In the genomic region with DNA sequence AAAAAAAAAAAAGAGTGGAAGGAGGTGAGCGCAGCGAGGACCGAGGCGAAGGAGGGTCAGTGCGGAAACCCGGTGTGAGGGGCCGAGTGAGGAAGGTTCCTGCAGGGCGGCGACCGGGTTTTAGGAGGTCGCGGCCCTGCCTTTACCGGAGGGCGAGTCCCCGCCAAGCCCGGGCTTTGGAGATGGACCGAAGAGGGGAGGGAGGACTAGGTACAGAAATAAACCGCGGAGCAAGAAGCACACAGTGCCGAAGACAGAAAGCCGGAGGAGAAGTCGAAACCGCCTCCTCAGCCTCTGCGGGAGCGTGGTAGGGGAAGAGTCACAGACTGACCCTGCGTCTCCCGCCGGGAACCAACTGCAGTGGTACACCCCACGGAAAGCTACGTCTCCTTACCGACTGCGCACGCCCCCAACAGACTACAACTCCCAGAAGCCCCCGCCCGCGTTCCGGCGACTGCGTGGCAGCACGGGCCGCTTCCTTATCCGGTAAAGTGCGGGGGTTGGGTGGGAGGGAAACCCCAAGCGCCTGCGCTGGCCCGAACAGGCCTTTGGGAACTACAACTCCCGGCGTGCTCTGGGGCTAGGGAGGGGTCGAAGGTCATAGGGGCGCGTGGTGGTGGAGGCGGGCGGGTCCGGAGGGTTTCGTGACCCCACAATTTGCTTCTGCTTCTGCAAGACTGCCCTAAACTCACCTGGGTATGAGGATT, we compare ENCODE assay signal across 8 cellular contexts. TPM values are rescaled to one million over a fixed set of nuclear protein-coding genes. Genes with fewer than 3 reads are reported as not detected.
DNase-seq lines count a peak whose midpoint lies in the region; FAIRE-seq and TF ChIP-seq lines count a peak whose summit lies in the region.

Gene NFXL1 (minus strand): TSS at position 365 of the 707 bp plus-strand sequence. CDS start 380 bp downstream, outside the sequence.

- H3K9me3 ChIP-seq in SJSA1 (replicated peaks) (no peaks in the 10 kb centered on the region), neuron (ENCODE audit: low read length) (no peaks in the 10 kb centered on the region)

- peak within 1 kb of the TSS; percentile 94 for H2AFZ ChIP-seq in neuron (ENCODE audit: low read depth, low read length)

- H3K4me3 ChIP-seq in HFF-Myc (replicated peaks; ENCODE audit: low read depth, low read length): peak within 1 kb of the TSS; percentile 95
- H3K4me3 ChIP-seq in SJSA1: peak within 1 kb of the TSS; percentile 59
- H3K4me3 ChIP-seq in neuron (ENCODE audit: low read length): peak within 1 kb of the TSS; percentile 91

- H3K36me3 ChIP-seq in SJSA1 (no peaks in the 10 kb centered on the region), neuron (ENCODE audit: insufficient read depth, low read length) (peaks cover 5% of the 10 kb centered on the region)

- H3K4me1 ChIP-seq in SJSA1 (replicated peaks): peaks cover 10% of the 10 kb centered on the region; the same call in 1 of the 2 replicates
- H3K4me1 ChIP-seq in neuron (ENCODE audit: insufficient read depth, low read length): peaks cover 9% of the 10 kb centered on the region

- peak within 1 kb of the TSS; percentile 33; the same call in 1 of the 2 replicates for H3K27ac ChIP-seq in SJSA1

- TF ChIP-seq CTCF in HFF-Myc (IDR thresholded peaks at IDR 0.05; ENCODE audit: low read depth, low read length, missing control alignments): no peak

- FAIRE-seq in frontal cortex (lab: Jason Lieb, UNC): no peak

- H3K27me3 ChIP-seq in SJSA1 (replicated peaks): no peaks in the 10 kb centered on the region
- no peaks in the 10 kb centered on the region for H3K27me3 ChIP-seq in neuron (ENCODE audit: insufficient read depth, low read length)

- peak; percentile 76 for DNase-seq in GM04503 (ENCODE audit: low read depth)
- DNase-seq in HFF-Myc (ENCODE audit: extremely low read depth, low read depth): peak; percentile 89
- DNase-seq in MV-4-11 (lab: John Stamatoyannopoulos, UW): peak; percentile 98
- peak; percentile 74 to 92 for DNase-seq in SJSA1 (ENCODE audit: low read depth in 1 of 2, low spot score in 2 of 2)
- peak; percentile 87 to 96 (median 94) for DNase-seq in activated naive CD4-positive, alpha-beta T cell (lab: John Stamatoyannopoulos, UW)
- peak; percentile 82 to 93 for DNase-seq in frontal cortex (ENCODE audit: low spot score in 2 of 2)
- DNase-seq in stromal cell of bone marrow (ENCODE audit: low read depth): peak; percentile 94

RNA-seq across cellular contexts. Expression of gene NFXL1, which starts in this region (rescaled TPM):
- total RNA-seq in SJSA1 (2014; rRNA removed; shearing (Covaris generic)): 3.4 and 15.4 TPM in 2 replicates
- 13.5 TPM for total RNA-seq in frontal cortex

Comparison
In these comparisons a context has a peak if more than half of its experiments do, and no peak if none do; other contexts are left out.
1. Peak in every context shown above with its lines: DNase-seq, H3K4me3 ChIP-seq and H3K27ac ChIP-seq.